ENCODE assay signal across 8 cellular contexts in genomic region chr19:47428177-47428894, GRCh38. TPM values are rescaled to one million over a fixed set of nuclear protein-coding genes. Genes with fewer than 3 reads are reported as not detected.
DNase-seq lines count a peak whose midpoint lies in the region; ATAC-seq and TF ChIP-seq lines count a peak whose summit lies in the region.

No MANE protein-coding gene starts in this region.

- H3K9me3 Mint-ChIP-seq in CD4-positive, alpha-beta T cell: no peaks in the 10 kb centered on the region
- H3K9me3 Mint-ChIP-seq in activated CD4-positive, alpha-beta T cell treated with anti-CD3 and anti-CD28 coated beads, Interleukin-2, amount 10 ng/mL, durations not matched to agents 24 days and 14 days: no peaks in the 10 kb centered on the region

- POLR2A ChIA-PET in CD4-positive, alpha-beta T cell (lab: Charles Lee): interaction anchor here (0.6 to 1.8 kb wide), 4 partner anchors 8 to 278 kb away, joined by 3 to 7 read pairs (median 4); no protein-coding TSS in a partner anchor

- H3K4me3 Mint-ChIP-seq in CD4-positive, alpha-beta T cell: no peak overlapping the region
- H3K4me3 Mint-ChIP-seq in activated CD4-positive, alpha-beta T cell treated with anti-CD3 and anti-CD28 coated beads, Interleukin-2, amount 10 ng/mL, durations not matched to agents 24 days and 14 days: no peak overlapping the region

- peak; percentile 50 to 95 (median 71) for DNase-seq in CD4-positive, alpha-beta T cell
- DNase-seq in NCI-H526 (lab: John Stamatoyannopoulos, UW) (peak; percentile 99), dermis microvascular lymphatic vessel endothelial cell (ENCODE audit: low read depth in 2 of 2) (peak; percentile 82 to 100), left lobe of liver (ENCODE audit: low spot score) (peak; percentile 60)
- peak; percentile 95 for DNase-seq in activated CD4-positive, alpha-beta T cell treated with anti-CD3 and anti-CD28 coated beads, Interleukin-2, amount 10 ng/mL, durations not matched to agents 24 days and 14 days
- peak; percentile 69 to 93 for DNase-seq in stimulated activated CD4-positive, alpha-beta T cell treated with anti-CD3 and anti-CD28 coated beads, Interleukin-4, amount 100 ng/mL, for 4 hours

- peaks cover 13% of the 10 kb centered on the region for H3K4me1 Mint-ChIP-seq in CD4-positive, alpha-beta T cell (ENCODE audit: low read depth)
- peaks cover 20% of the 10 kb centered on the region for H3K4me1 Mint-ChIP-seq in activated CD4-positive, alpha-beta T cell treated with anti-CD3 and anti-CD28 coated beads, Interleukin-2, amount 10 ng/mL, durations not matched to agents 24 days and 14 days

- no peak overlapping the region for H3K27ac Mint-ChIP-seq in CD4-positive, alpha-beta T cell
- no peak overlapping the region for H3K27ac Mint-ChIP-seq in activated CD4-positive, alpha-beta T cell treated with anti-CD3 and anti-CD28 coated beads, Interleukin-2, amount 10 ng/mL, durations not matched to agents 24 days and 14 days

- H3K27me3 Mint-ChIP-seq in CD4-positive, alpha-beta T cell: peaks cover 56% of the 10 kb centered on the region
- peaks cover 27% of the 10 kb centered on the region for H3K27me3 Mint-ChIP-seq in activated CD4-positive, alpha-beta T cell treated with anti-CD3 and anti-CD28 coated beads, Interleukin-2, amount 10 ng/mL, durations not matched to agents 24 days and 14 days

- TF ChIP-seq CTCF in CD4-positive, alpha-beta T cell (IDR thresholded peaks at IDR 0.05): no peak

- no peaks in the 10 kb centered on the region for H3K9me3 ChIP-seq in CD4-positive, alpha-beta T cell (ENCODE audit: control insufficient read depth, low read length)

- peak; percentile 91 for ATAC-seq in CD4-positive, alpha-beta T cell (ENCODE audit: poor library complexity)
- ATAC-seq in HG03280 (IDR thresholded peaks at IDR 0.05; ENCODE audit: unreplicated experiment): peak; percentile 56
- ATAC-seq in left lobe of liver: peak; percentile 39
- no peak for ATAC-seq in HG03378 (IDR thresholded peaks at IDR 0.05; ENCODE audit: unreplicated experiment)

- CTCF ChIA-PET in CD4-positive, alpha-beta T cell (lab: Charles Lee): interaction anchor here (0.9 to 1.9 kb wide), 7 partner anchors 8 to 271 kb away, joined by 3 to 16 read pairs (median 4); partner anchors contain the start of genes DHX34, KPTN and NAPA

- no peaks in the 10 kb centered on the region for H3K36me3 Mint-ChIP-seq in CD4-positive, alpha-beta T cell (ENCODE audit: low read depth)
- H3K36me3 Mint-ChIP-seq in activated CD4-positive, alpha-beta T cell treated with anti-CD3 and anti-CD28 coated beads, Interleukin-2, amount 10 ng/mL, durations not matched to agents 24 days and 14 days (ENCODE audit: low read depth): peaks cover 4% of the 10 kb centered on the region

- no peak overlapping the region for H3K27ac ChIP-seq in CD4-positive, alpha-beta T cell (ENCODE audit: low read depth, low read length)

- intact Hi-C loops in CD4-positive, alpha-beta T cell (cut with DNase I, micrococcal nuclease): loop anchor here (2.0 to 5.0 kb wide), 2 partner anchors 81 to 280 kb away; partner anchors contain the start of gene DHX34 (in 1 of the 2)
- intact Hi-C loops in activated CD4-positive, alpha-beta T cell treated with anti-CD3 and anti-CD28 coated beads, Interleukin-2, amount 10 ng/mL, durations not matched to agents 24 days and 14 days (cut with micrococcal nuclease): loop anchor here (1.0 kb wide), 1 partner anchor 19 kb away; no protein-coding TSS in a partner anchor

- H3K27me3 ChIP-seq in CD4-positive, alpha-beta T cell (ENCODE audit: control insufficient read depth, insufficient read depth, low read length): peaks cover 43% of the 10 kb centered on the region

RNA-seq across cellular contexts. Expression of gene MEIS3, which starts 9.0 kb away (rescaled TPM):
- under 1 TPM in 1 of 2 experiments, not detected in 1; 0.47 TPM for total RNA-seq in CD4-positive, alpha-beta T cell
- total RNA-seq in activated CD4-positive, alpha-beta T cell treated with anti-CD3 and anti-CD28 coated beads, Interleukin-2, amount 10 ng/mL, durations not matched to agents 24 days and 14 days: not detected in 2 replicates
- total RNA-seq in dermis microvascular lymphatic vessel endothelial cell: 0.13 and 0.26 TPM in 2 replicates
- total RNA-seq in left lobe of liver: 1.0 TPM

RNA-seq across cellular contexts. Expression of gene SLC8A2, which starts 43.4 kb away (rescaled TPM):
- not detected for total RNA-seq in CD4-positive, alpha-beta T cell
- 0.05 TPM in 1 of 2 replicates, not detected in the other for total RNA-seq in activated CD4-positive, alpha-beta T cell treated with anti-CD3 and anti-CD28 coated beads, Interleukin-2, amount 10 ng/mL, durations not matched to agents 24 days and 14 days
- total RNA-seq in dermis microvascular lymphatic vessel endothelial cell (not detected in 2 replicates), left lobe of liver (0.10 TPM)

RNA-seq across cellular contexts. Expression of gene KPTN, which starts 55.7 kb away (rescaled TPM):
- 1 to 10 TPM; 3.6 to 4.5 TPM for total RNA-seq in CD4-positive, alpha-beta T cell
- 10.1 and 12.2 TPM in 2 replicates for total RNA-seq in activated CD4-positive, alpha-beta T cell treated with anti-CD3 and anti-CD28 coated beads, Interleukin-2, amount 10 ng/mL, durations not matched to agents 24 days and 14 days
- total RNA-seq in dermis microvascular lymphatic vessel endothelial cell (4.0 and 5.3 TPM in 2 replicates), left lobe of liver (6.6 TPM)
